ENCODE assay signal across 8 cellular contexts in the genomic region with DNA sequence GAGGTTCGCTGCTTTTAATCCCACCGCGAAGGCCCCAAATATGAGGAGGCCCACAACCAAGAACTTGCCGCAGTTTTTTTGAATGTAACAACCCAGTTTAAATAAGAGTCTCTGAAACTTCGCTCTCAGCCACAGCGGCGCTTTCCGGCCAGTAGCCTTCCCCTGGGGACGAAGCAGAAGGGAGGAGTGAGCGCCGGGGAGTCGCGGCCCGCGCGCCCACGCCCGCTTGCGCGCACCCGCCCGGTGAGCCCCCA. TPM values are rescaled to one million over a fixed set of nuclear protein-coding genes. Genes with fewer than 3 reads are reported as not detected.
A peak's percentile ranks its signal among the peaks of the same experiment; 100 is the strongest.
DNase-seq lines count a peak whose midpoint lies in the region; ATAC-seq, FAIRE-seq and TF ChIP-seq lines count a peak whose summit lies in the region.

No MANE protein-coding gene starts in this region.

- ATAC-seq in Right ventricle myocardium inferior (no peak), HG03521 (IDR thresholded peaks at IDR 0.05; ENCODE audit: unreplicated experiment) (peak; percentile 11), GM19328 (IDR thresholded peaks at IDR 0.05; ENCODE audit: unreplicated experiment) (no peak)

- H2BK5ac ChIP-seq in trophoblast cell (ENCODE audit: low read depth, low read length, poor library complexity), result peak overlapping the region; percentile 86

- POLR2A ChIA-PET in activated CD4-positive, alpha-beta memory T cell treated with anti-CD3 and anti-CD28 coated beads for 36 hours (lab: Charles Lee), result interaction anchor here (1.1 kb wide), 1 partner anchor 11 kb away, joined by 3 read pairs; no protein-coding TSS in a partner anchor

- peaks cover 32% of the 10 kb centered on the region for H3K4me1 Mint-ChIP-seq in activated CD4-positive, alpha-beta memory T cell treated with anti-CD3 and anti-CD28 coated beads for 36 hours (ENCODE audit: low read depth)

- peak overlapping the region; percentile 47 for H4K8ac ChIP-seq in trophoblast cell (ENCODE audit: low read depth, low read length)

- H3K79me2 ChIP-seq in trophoblast cell (ENCODE audit: control insufficient read depth, insufficient read depth, low read length, poor library complexity), result peaks cover 26% of the 10 kb centered on the region

- no peaks in the 10 kb centered on the region for H3K9me3 ChIP-seq in trophoblast cell (ENCODE audit: insufficient read depth, low read depth, low read length)

- H2AFZ ChIP-seq in trophoblast cell (ENCODE audit: insufficient read depth, low read length, poor library complexity), result peak overlapping the region; percentile 46

- no peaks in the 10 kb centered on the region for H3K36me3 Mint-ChIP-seq in activated CD4-positive, alpha-beta memory T cell treated with anti-CD3 and anti-CD28 coated beads for 36 hours

- H3K4me2 ChIP-seq in trophoblast cell (ENCODE audit: low read length), result peak overlapping the region; percentile 74

- H3K27ac ChIP-seq in trophoblast cell (ENCODE audit: low read depth, low read length), result peak overlapping the region; percentile 91

- peak overlapping the region; percentile 96 for H3K9ac ChIP-seq in trophoblast cell (ENCODE audit: low read length)

- peak overlapping the region; percentile 89 for H4K91ac ChIP-seq in trophoblast cell (ENCODE audit: low read depth, low read length)

- no peak overlapping the region for H2AK5ac ChIP-seq in trophoblast cell (ENCODE audit: low read length)

- peak overlapping the region; percentile 71 for H2BK120ac ChIP-seq in trophoblast cell (ENCODE audit: insufficient read depth, low read length, poor library complexity)

- H3K4me3 Mint-ChIP-seq in activated CD4-positive, alpha-beta memory T cell treated with anti-CD3 and anti-CD28 coated beads for 36 hours, result peak overlapping the region; percentile 91

- peak overlapping the region; percentile 67 for H3K27ac Mint-ChIP-seq in activated CD4-positive, alpha-beta memory T cell treated with anti-CD3 and anti-CD28 coated beads for 36 hours

- no peaks in the 10 kb centered on the region for H3K27me3 ChIP-seq in trophoblast cell (ENCODE audit: insufficient read depth, low read length)

- peaks cover 4 to 6% of the 10 kb centered on the region in 2 experiments for H3K4me1 ChIP-seq in trophoblast cell (ENCODE audit: control insufficient read depth in 1 of 2, insufficient read depth in 2 of 2, low read length in 2 of 2)

- H3K9me3 Mint-ChIP-seq in activated CD4-positive, alpha-beta memory T cell treated with anti-CD3 and anti-CD28 coated beads for 36 hours, result no peaks in the 10 kb centered on the region

- peak overlapping the region; percentile 76 for H3K14ac ChIP-seq in trophoblast cell (ENCODE audit: low read length)

- no CpG with 5 or more reads among the region's 22 CpGs for WGBS in trophoblast cell (ENCODE audit: extremely low coverage, insufficient coverage, insufficient read length)

- DNase-seq in Right ventricle myocardium inferior (ENCODE audit: missing footprints), result peak; percentile 78
- no peak for DNase-seq in cardiac septum (ENCODE audit: low spot score)
- DNase-seq in activated CD4-positive, alpha-beta memory T cell treated with anti-CD3 and anti-CD28 coated beads for 36 hours, result peak; percentile 40
- peak; percentile 41 for DNase-seq in germinal center (ENCODE audit: low spot score)
- DNase-seq in trophoblast cell, result peak in 1 of 2 donors; percentile 46
- no peak for DNase-seq in D721Med (ENCODE audit: insufficient read length, low spot score)

- no peak for TF ChIP-seq CTCF in D721Med (IDR thresholded peaks at IDR 0.05; ENCODE audit: insufficient read depth, missing control alignments)

- intact Hi-C loops in Right ventricle myocardium inferior (cut with DNase I), result loop anchor here (2.0 to 5.0 kb wide), 3 partner anchors 44 to 368 kb away; partner anchors contain the start of gene ERCC6L2
- intact Hi-C loops in cardiac septum (cut with DNase I), result loop anchor here (2.0 to 5.0 kb wide), 2 partner anchors 44 to 368 kb away; partner anchors contain the start of gene ERCC6L2
- intact Hi-C loops in activated CD4-positive, alpha-beta memory T cell treated with anti-CD3 and anti-CD28 coated beads for 36 hours (cut with micrococcal nuclease), result loop anchor here (5.0 to 10.0 kb wide), 2 partner anchors 779 to 1342 kb away; partner anchors contain the start of gene AOPEP

- CTCF ChIA-PET in activated CD4-positive, alpha-beta memory T cell treated with anti-CD3 and anti-CD28 coated beads for 36 hours (lab: Charles Lee), result no interaction called here

- H4K12ac ChIP-seq in trophoblast cell (ENCODE audit: low read depth, low read length), result peak overlapping the region; percentile 66

- FAIRE-seq in D721Med (lab: Jason Lieb, UNC), result no peak

- peaks cover 24% of the 10 kb centered on the region for H3K27me3 Mint-ChIP-seq in activated CD4-positive, alpha-beta memory T cell treated with anti-CD3 and anti-CD28 coated beads for 36 hours

- peak overlapping the region; percentile 74 for H3K18ac ChIP-seq in trophoblast cell (ENCODE audit: low read length)

- peaks cover 36% of the 10 kb centered on the region for H3K79me1 ChIP-seq in trophoblast cell (ENCODE audit: low read length)

- H3K4me3 ChIP-seq in trophoblast cell (ENCODE audit: low read depth, low read length), result peak overlapping the region; percentile 95

- no peak overlapping the region for H3K23ac ChIP-seq in trophoblast cell (ENCODE audit: low read length)

- H2BK12ac ChIP-seq in trophoblast cell (ENCODE audit: low read length), result peak overlapping the region; percentile 59

- H3K4ac ChIP-seq in trophoblast cell (ENCODE audit: low read depth, low read length), result peak overlapping the region; percentile 81

- peaks cover 4 to 5% of the 10 kb centered on the region in 2 experiments for H3K36me3 ChIP-seq in trophoblast cell (ENCODE audit: control insufficient read depth in 1 of 2, insufficient read depth in 2 of 2, low read length in 2 of 2)

RNA-seq across cellular contexts. Expression of gene PTCH1, which starts 10.4 kb away (rescaled TPM):
- total RNA-seq in Right ventricle myocardium inferior, result 10.4 TPM
- total RNA-seq in cardiac septum, result 4.3 TPM
- total RNA-seq in activated CD4-positive, alpha-beta memory T cell treated with anti-CD3 and anti-CD28 coated beads for 36 hours, result 1 to 10 TPM; 3.9 to 6.3 TPM
- 13.6 and 13.7 TPM in 2 replicates for polyA plus RNA-seq in trophoblast cell (2013)

Comparison
In these comparisons a context has a peak if more than half of its experiments do, and no peak if none do; other contexts are left out.
1. DNase-seq: peak in Right ventricle myocardium inferior (single experiment), activated CD4-positive, alpha-beta memory T cell treated with anti-CD3 and anti-CD28 coated beads for 36 hours (single experiment) and germinal center (single experiment); none in cardiac septum (single experiment) and D721Med (single experiment).